Comparison of ENCODE assay signal across 8 cellular contexts in genomic region chr1:202861420-202862121, GRCh38. TPM values are rescaled to one million over a fixed set of nuclear protein-coding genes. Genes with fewer than 3 reads are reported as not detected.
A peak's percentile ranks its signal among the peaks of the same experiment; 100 is the strongest.
DNase-seq lines count a peak whose midpoint lies in the region; ATAC-seq lines count a peak whose summit lies in the region.

No MANE protein-coding gene starts in this region.

- H3K27me3 ChIP-seq in esophagus (ENCODE audit: control insufficient read depth in 1 of 2, insufficient read depth in 2 of 2, low read length in 2 of 2), result no peaks in the 10 kb centered on the region

- no peaks in the 10 kb centered on the region for H3K9me3 ChIP-seq in esophagus (ENCODE audit: control insufficient read depth in 2 of 2, insufficient read depth in 1 of 2, low read depth in 1 of 2, low read length in 1 of 2)

- no peaks in the 10 kb centered on the region for H3K9me3 Mint-ChIP-seq in stimulated activated effector memory CD8-positive, alpha-beta T cell treated with anti-CD3 and anti-CD28 coated beads, Interleukin-12 subunit alpha, Interleukin-12 subunit beta, amount 100 ng/mL, for 72 hours

- peak; percentile 97 for ATAC-seq in GM19035 (IDR thresholded peaks at IDR 0.05; ENCODE audit: unreplicated experiment)
- peak; percentile 90 for ATAC-seq in HG03442 (IDR thresholded peaks at IDR 0.05; ENCODE audit: unreplicated experiment)
- peak; percentile 86 for ATAC-seq in stimulated activated effector memory CD8-positive, alpha-beta T cell treated with anti-CD3 and anti-CD28 coated beads, Interleukin-12 subunit alpha, Interleukin-12 subunit beta, amount 100 ng/mL, for 72 hours

- peak; percentile 97 for DNase-seq in AG20443 (ENCODE audit: low spot score)
- peak; percentile 74 to 92 for DNase-seq in NCI-H526 (lab: John Stamatoyannopoulos, UW)
- peak; percentile 13 for DNase-seq in activated CD8-positive, alpha-beta memory T cell treated with anti-CD3 and anti-CD28 coated beads, Interleukin-2, amount 50 U/mL, for 24 hours (ENCODE audit: extremely low read depth)
- peak; percentile 93 for DNase-seq in midbrain (lab: John Stamatoyannopoulos, UW)
- peak; percentile 44 to 79 for DNase-seq in stimulated activated effector memory CD8-positive, alpha-beta T cell treated with anti-CD3 and anti-CD28 coated beads, Interleukin-12 subunit alpha, Interleukin-12 subunit beta, amount 100 ng/mL, for 72 hours (ENCODE audit: low spot score in 2 of 2)

- H3K27ac ChIP-seq in esophagus (ENCODE audit: low read depth in 2 of 2, low read length in 1 of 2), result peak overlapping the region; percentile 60 to 77

- H3K36me3 ChIP-seq in esophagus (ENCODE audit: control insufficient read depth in 2 of 2, insufficient read depth in 2 of 2, low read length in 1 of 2), result no peaks in the 10 kb centered on the region

- H3K4me3 Mint-ChIP-seq in stimulated activated effector memory CD8-positive, alpha-beta T cell treated with anti-CD3 and anti-CD28 coated beads, Interleukin-12 subunit alpha, Interleukin-12 subunit beta, amount 100 ng/mL, for 72 hours, result peak overlapping the region; percentile 85

- H3K4me1 ChIP-seq in esophagus (ENCODE audit: control insufficient read depth in 2 of 2, insufficient read depth in 2 of 2, low read length in 1 of 2), result peaks cover 2 to 5% of the 10 kb centered on the region in 2 donors

- peak overlapping the region; percentile 69 to 77 for H3K4me3 ChIP-seq in esophagus (ENCODE audit: low read depth in 1 of 2, low read length in 2 of 2)

- WGBS in esophagus, 2 donors, result 1% methylated on average over 44 of the region's 44 CpGs

- H3K36me3 Mint-ChIP-seq in stimulated activated effector memory CD8-positive, alpha-beta T cell treated with anti-CD3 and anti-CD28 coated beads, Interleukin-12 subunit alpha, Interleukin-12 subunit beta, amount 100 ng/mL, for 72 hours, result no peaks in the 10 kb centered on the region

- peaks cover 12% of the 10 kb centered on the region for H3K4me1 Mint-ChIP-seq in stimulated activated effector memory CD8-positive, alpha-beta T cell treated with anti-CD3 and anti-CD28 coated beads, Interleukin-12 subunit alpha, Interleukin-12 subunit beta, amount 100 ng/mL, for 72 hours

- H3K27ac Mint-ChIP-seq in stimulated activated effector memory CD8-positive, alpha-beta T cell treated with anti-CD3 and anti-CD28 coated beads, Interleukin-12 subunit alpha, Interleukin-12 subunit beta, amount 100 ng/mL, for 72 hours, result no peak overlapping the region

RNA-seq across cellular contexts. Expression of gene RABIF, which starts 27.4 kb away (rescaled TPM):
- 10 to 100 TPM in 1 of 2 donors, 1 to 10 TPM in 1; 8.1 to 11.0 TPM for polyA plus RNA-seq in esophagus

RNA-seq across cellular contexts. Expression of gene PCAT6, which starts 50.8 kb away (rescaled TPM):
- polyA plus RNA-seq in esophagus, result 1 to 10 TPM; 4.1 to 8.9 TPM

RNA-seq across cellular contexts. Expression of gene KDM5B, which starts 53.4 kb away (rescaled TPM):
- 10 to 100 TPM; 18.1 to 20.9 TPM for polyA plus RNA-seq in esophagus

Comparison
In these comparisons a context has a peak if more than half of its experiments do, and no peak if none do; other contexts are left out.
1. Peak in every context shown above with its lines: DNase-seq, ATAC-seq, H3K4me3 ChIP-seq and H3K27ac ChIP-seq.
2. DNase-seq: peak in every context shown above with its lines; median percentile 97 in AG20443; 93 in midbrain; 83 in NCI-H526; 62 in stimulated activated effector memory CD8-positive, alpha-beta T cell treated with anti-CD3 and anti-CD28 coated beads, Interleukin-12 subunit alpha, Interleukin-12 subunit beta, amount 100 ng/mL, for 72 hours; 13 in activated CD8-positive, alpha-beta memory T cell treated with anti-CD3 and anti-CD28 coated beads, Interleukin-2, amount 50 U/mL, for 24 hours.